In the genomic region with DNA sequence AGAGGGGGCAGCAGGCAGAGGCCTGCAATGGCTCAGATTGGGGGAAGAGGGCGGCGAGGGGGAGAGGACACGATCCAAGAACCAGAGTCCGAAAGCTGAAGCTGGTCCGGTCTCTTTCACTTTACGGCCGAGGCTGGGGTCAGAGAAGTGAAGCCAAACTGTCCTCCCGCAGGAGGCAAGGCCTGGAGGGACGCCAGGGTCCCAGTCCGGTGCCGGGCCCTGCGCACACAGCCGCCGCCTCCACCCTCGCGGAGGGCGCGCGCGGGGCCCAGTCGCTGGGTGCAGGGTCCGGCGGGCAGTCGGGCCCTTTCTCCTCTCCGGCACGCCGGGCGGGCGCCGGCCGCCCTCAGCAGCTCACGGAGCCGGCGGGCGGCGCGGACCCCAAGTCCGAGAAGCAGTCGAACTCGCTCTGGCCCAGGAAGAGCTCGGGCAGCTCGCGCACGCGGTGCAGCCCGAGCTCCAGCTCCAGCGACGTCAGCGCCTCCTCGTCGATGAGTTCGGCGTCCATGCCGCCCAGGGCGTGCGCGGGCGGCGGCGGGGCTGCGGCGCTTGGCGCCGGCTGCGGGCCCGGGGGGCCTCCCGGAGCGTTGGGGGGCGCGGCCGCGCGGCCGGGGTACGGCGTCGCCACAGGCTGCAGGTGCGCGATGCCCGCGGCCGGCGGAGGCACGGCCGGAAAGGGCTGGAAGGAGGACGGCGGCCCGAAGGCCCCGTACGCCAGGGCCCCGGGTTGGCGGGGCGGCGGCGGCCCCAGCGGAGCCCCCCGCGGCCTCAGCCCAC, we compare ENCODE assay signal across 8 cellular contexts. TPM values are rescaled to one million over a fixed set of nuclear protein-coding genes. Genes with fewer than 3 reads are reported as not detected.
DNase-seq lines count a peak whose midpoint lies in the region; ATAC-seq and TF ChIP-seq lines count a peak whose summit lies in the region.

No MANE protein-coding gene starts in this region.

- H3K4me3 ChIP-seq in Peyer's patch (peak overlapping the region; percentile 69 to 87 (median 73)), breast epithelium (peak overlapping the region; percentile 61 to 93 (median 88)), kidney epithelial cell (ENCODE audit: low read depth, low read length) (peak overlapping the region; percentile 45)

- H3K27ac ChIP-seq in Peyer's patch: peak overlapping the region; percentile 66 to 79 (median 78)
- peak overlapping the region; percentile 91 to 95 for H3K27ac ChIP-seq in breast epithelium

- peaks cover 11% of the 10 kb centered on the region for H3K4me1 Mint-ChIP-seq in activated naive CD4-positive, alpha-beta T cell treated with anti-CD3 and anti-CD28 coated beads for 36 hours (ENCODE audit: low read depth)

- peaks cover 0 to 8% (median 8%) of the 10 kb centered on the region in 4 donors for H3K4me1 ChIP-seq in Peyer's patch
- peaks cover 0 to 5% of the 10 kb centered on the region in 2 donors for H3K4me1 ChIP-seq in breast epithelium

- H3K36me3 Mint-ChIP-seq in activated naive CD4-positive, alpha-beta T cell treated with anti-CD3 and anti-CD28 coated beads for 36 hours (ENCODE audit: low read depth): no peaks in the 10 kb centered on the region
- no peaks in the 10 kb centered on the region for H3K36me3 Mint-ChIP-seq in activated naive CD4-positive, alpha-beta T cell treated with anti-CD3 and anti-CD28 coated beads, Interleukin-2, amount 50 U/mL, for 72 hours

- peaks cover 8% of the 10 kb centered on the region for H3K27me3 Mint-ChIP-seq in activated naive CD4-positive, alpha-beta T cell treated with anti-CD3 and anti-CD28 coated beads for 36 hours (ENCODE audit: low read depth)

- no peak for ATAC-seq in activated naive CD4-positive, alpha-beta T cell treated with anti-CD3 and anti-CD28 coated beads, Interleukin-2, amount 50 U/mL, for 72 hours

- H3K9me3 ChIP-seq in Peyer's patch (no peaks in the 10 kb centered on the region), breast epithelium (no peaks in the 10 kb centered on the region)

- CTCF ChIA-PET in activated naive CD4-positive, alpha-beta T cell treated with anti-CD3 and anti-CD28 coated beads for 36 hours (lab: Charles Lee): interaction anchor here (0.9 to 3.2 kb wide), 3 partner anchors 11 to 91 kb away, joined by 3 to 24 read pairs (median 4); no protein-coding TSS in a partner anchor

- DNase-seq in activated naive CD4-positive, alpha-beta T cell treated with anti-CD3 and anti-CD28 coated beads for 36 hours: peak; percentile 41
- no peak for DNase-seq in activated naive CD4-positive, alpha-beta T cell treated with anti-CD3 and anti-CD28 coated beads, Interleukin-2, amount 50 U/mL, for 72 hours (ENCODE audit: low spot score in 2 of 2)
- DNase-seq in Peyer's patch: peak; percentile 18 to 63 (median 54)
- DNase-seq in breast epithelium (ENCODE audit: low spot score in 2 of 2): no peak
- DNase-seq in kidney epithelial cell (ENCODE audit: low read depth): no peak
- peak; percentile 50 for DNase-seq in stimulated activated CD4-positive, alpha-beta T cell treated with anti-CD3 and anti-CD28 coated beads, Interleukin-4, amount 100 ng/mL, for 1 hour
- DNase-seq in NCI-H1930 (lab: John Stamatoyannopoulos, UW): no peak
- DNase-seq in SKM-1 treated with dmso at 0.1 percent for 144 hours (lab: John Stamatoyannopoulos, UW; ENCODE audit: unreplicated experiment): no peak

- TF ChIP-seq CTCF in Peyer's patch (IDR thresholded peaks at IDR 0.05) (no peak), breast epithelium (IDR thresholded peaks at IDR 0.05) (no peak), kidney epithelial cell (IDR thresholded peaks at IDR 0.05; ENCODE audit: insufficient read depth, low read length, poor library complexity, severe bottlenecking) (no peak)

- H3K36me3 ChIP-seq in Peyer's patch (no peaks in the 10 kb centered on the region), breast epithelium (no peaks in the 10 kb centered on the region), kidney epithelial cell (ENCODE audit: control insufficient read depth, insufficient read depth, low read length) (no peaks in the 10 kb centered on the region)

- intact Hi-C loops in activated naive CD4-positive, alpha-beta T cell treated with anti-CD3 and anti-CD28 coated beads for 36 hours (cut with micrococcal nuclease): loop anchor here (1.0 to 10.0 kb wide), 8 partner anchors 14 to 383 kb away; partner anchors contain the start of genes CTPS1, NFYC and SCMH1
- intact Hi-C loops in breast epithelium (cut with DNase I; ENCODE audit: low total_unique reads): no loop called here

- no peak overlapping the region for H3K27ac Mint-ChIP-seq in activated naive CD4-positive, alpha-beta T cell treated with anti-CD3 and anti-CD28 coated beads for 36 hours
- peak overlapping the region in 1 of 2 donors; percentile 85 for H3K27ac Mint-ChIP-seq in activated naive CD4-positive, alpha-beta T cell treated with anti-CD3 and anti-CD28 coated beads, Interleukin-2, amount 50 U/mL, for 72 hours

- no peaks in the 10 kb centered on the region for H3K27me3 ChIP-seq in Peyer's patch
- H3K27me3 ChIP-seq in breast epithelium: no peaks in the 10 kb centered on the region
- no peaks in the 10 kb centered on the region for H3K27me3 ChIP-seq in kidney epithelial cell (ENCODE audit: control insufficient read depth, insufficient read depth, low read length)

- TF ChIP-seq POLR2A in Peyer's patch (IDR thresholded peaks at IDR 0.05): no peak
- no peak for TF ChIP-seq POLR2A in breast epithelium (IDR thresholded peaks at IDR 0.05)

- H3K9me3 Mint-ChIP-seq in activated naive CD4-positive, alpha-beta T cell treated with anti-CD3 and anti-CD28 coated beads for 36 hours: no peaks in the 10 kb centered on the region
- no peaks in the 10 kb centered on the region for H3K9me3 Mint-ChIP-seq in activated naive CD4-positive, alpha-beta T cell treated with anti-CD3 and anti-CD28 coated beads, Interleukin-2, amount 50 U/mL, for 72 hours

- peak overlapping the region; percentile 74 for H3K4me3 Mint-ChIP-seq in activated naive CD4-positive, alpha-beta T cell treated with anti-CD3 and anti-CD28 coated beads for 36 hours

RNA-seq across cellular contexts. Expression of gene CITED4, which starts 0.7 kb away (rescaled TPM):
- total RNA-seq in activated naive CD4-positive, alpha-beta T cell treated with anti-CD3 and anti-CD28 coated beads for 36 hours: 1 to 10 TPM; 2.4 TPM
- total RNA-seq in activated naive CD4-positive, alpha-beta T cell treated with anti-CD3 and anti-CD28 coated beads, Interleukin-2, amount 50 U/mL, for 72 hours: 1 to 10 TPM; 1.4 to 4.4 TPM
- total RNA-seq in Peyer's patch (10 to 100 TPM in 1 of 4 donors, 1 to 10 TPM in 3; 2.0 to 19.0 (median 2.3) TPM), breast epithelium (100 to 1,000 TPM in 1 of 3 donors, 10 to 100 TPM in 2; 12.2 to 136 (median 26.9) TPM), kidney epithelial cell (31.0 and 48.6 TPM in 2 replicates)

Comparison
In these comparisons a context has a peak if more than half of its experiments do, and no peak if none do; other contexts are left out.
1. DNase-seq: peak in activated naive CD4-positive, alpha-beta T cell treated with anti-CD3 and anti-CD28 coated beads for 36 hours (single experiment), Peyer's patch (3 of 3) and stimulated activated CD4-positive, alpha-beta T cell treated with anti-CD3 and anti-CD28 coated beads, Interleukin-4, amount 100 ng/mL, for 1 hour (single experiment); none in activated naive CD4-positive, alpha-beta T cell treated with anti-CD3 and anti-CD28 coated beads, Interleukin-2, amount 50 U/mL, for 72 hours (0 of 2), breast epithelium (0 of 2), kidney epithelial cell (single experiment), NCI-H1930 (0 of 2) and SKM-1 treated with dmso at 0.1 percent for 144 hours (single experiment).
2. Peak in every context shown above with its lines, with median percentiles within 50 percentile points of each other: H3K4me3 ChIP-seq.